Comparison of ENCODE assay signal across 20 cellular contexts in genomic region chr1:188065917-188066316, GRCh38.
DNase-seq lines count a peak whose midpoint lies in the region; ATAC-seq and TF ChIP-seq lines count a peak whose summit lies in the region.
"Had no signal": no experiment of that assay in that cellular context is flagged by ENCODE, and none has a peak within 500 bp of the region (broad histone marks: within the 10 kb centered on the region; RNA-seq: fewer than 3 reads in every experiment).

No MANE protein-coding gene starts in this region.

- DNase-seq in EL (peak; percentile 53), NCI-H226 (peak; percentile 54), choroid plexus epithelial cell (ENCODE audit: low read depth) (peak; percentile 69), osteoblast (ENCODE audit: insufficient read length, low spot score, missing footprints) (peak; percentile 15), medulla oblongata (ENCODE audit: extremely low spot score) (no peak), left lobe of liver (ENCODE audit: low spot score) (no peak)
- no peak for DNase-seq in activated CD8-positive, alpha-beta memory T cell treated with anti-CD3 and anti-CD28 coated beads for 24 hours
- DNase-seq: CD4-positive, alpha-beta memory T cell; DMS79; GDM1; MM.1S; NCI-H1105; NCI-H1694 treated with DMSO at 0.1 percent for 48 hours; NCI-H446; NCI-H748 treated with DMSO at 0.1 percent for 48 hours had no signal

- TF ChIP-seq CTCF in choroid plexus epithelial cell (conservative IDR thresholded peaks at IDR 0.05; ENCODE audit: low read depth, low read length) (no peak), osteoblast (IDR thresholded peaks at IDR 0.05; ENCODE audit: extremely low read depth, low read depth, low read length) (no peak)

- no peak overlapping the region for H3K4me2 ChIP-seq in osteoblast (ENCODE audit: insufficient read depth, low read length)
- H3K4me2 ChIP-seq: KMS-11 had no signal

- H3K4me1 ChIP-seq in osteoblast (ENCODE audit: insufficient read depth, low read length), result no peaks in the 10 kb centered on the region

- no peaks in the 10 kb centered on the region for H3K36me3 ChIP-seq in osteoblast (ENCODE audit: insufficient read depth, low read length)
- H3K36me3 ChIP-seq: SJSA1 had no signal

- H2AFZ ChIP-seq in osteoblast (ENCODE audit: low read length), result no peak overlapping the region

- no peak for ATAC-seq in left lobe of liver
- ATAC-seq: GM12878, HCT116 had no signal

- no peak overlapping the region for H3K27ac ChIP-seq in osteoblast (ENCODE audit: low read depth, low read length)
- H3K27ac ChIP-seq: KMS-11, RWPE1, SJSA1 had no signal

- H3K4me3 ChIP-seq in choroid plexus epithelial cell (ENCODE audit: low read depth, low read length) (no peak overlapping the region), osteoblast (ENCODE audit: insufficient read depth, low read length) (no peak overlapping the region)
- H3K4me3 ChIP-seq: GM12878, SJSA1 had no signal

- no peaks in the 10 kb centered on the region for H4K20me1 ChIP-seq in osteoblast (ENCODE audit: insufficient read depth, low read length)

- no peaks in the 10 kb centered on the region for H3K27me3 ChIP-seq in osteoblast (ENCODE audit: insufficient read depth, low read length)
- H3K27me3 ChIP-seq: SJSA1 had no signal

- H3K9me3 ChIP-seq in osteoblast (ENCODE audit: low read depth, low read length), result no peaks in the 10 kb centered on the region
- H3K9me3 ChIP-seq: SJSA1 had no signal

- H3K79me2 ChIP-seq in osteoblast (ENCODE audit: insufficient read depth, low read length), result no peaks in the 10 kb centered on the region

Comparison
In these comparisons a context has a peak if more than half of its experiments do, and no peak if none do; other contexts are left out.
1. DNase-seq: peak in EL (single experiment), NCI-H226 (single experiment), choroid plexus epithelial cell (single experiment) and osteoblast (single experiment); none in medulla oblongata (single experiment), left lobe of liver (single experiment) and activated CD8-positive, alpha-beta memory T cell treated with anti-CD3 and anti-CD28 coated beads for 24 hours (single experiment).